19 cellular contexts compared by ENCODE assay signal in genomic region chr6:72111611-72112010, GRCh38.
DNase-seq lines count a peak whose midpoint lies in the region; ATAC-seq and TF ChIP-seq lines count a peak whose summit lies in the region.
"Had no signal": no experiment of that assay in that cellular context is flagged by ENCODE, and none has a peak within 500 bp of the region (broad histone marks: within the 10 kb centered on the region; RNA-seq: fewer than 3 reads in every experiment).

No MANE protein-coding gene starts in this region.

- no peak overlapping the region for H3K9ac ChIP-seq in NT2/D1 (ENCODE audit: insufficient read length, low read depth)
- H3K9ac ChIP-seq: BLaER1 had no signal

- no peak overlapping the region for H3K4me3 ChIP-seq in NT2/D1 (ENCODE audit: insufficient read length, low read depth)
- H3K4me3 ChIP-seq: A549, BLaER1, HAP-1, K562 had no signal

- no peaks in the 10 kb centered on the region for H3K36me3 ChIP-seq in NT2/D1 (ENCODE audit: insufficient read depth, insufficient read length, low read length)
- H3K36me3 ChIP-seq: BLaER1, HAP-1 had no signal

- TF ChIP-seq CTCF in GM20000 (IDR thresholded peaks at IDR 0.05; ENCODE audit: extremely low read depth, missing control alignments) = no peak

- no peak for ATAC-seq in HG03432 (IDR thresholded peaks at IDR 0.05; ENCODE audit: unreplicated experiment)
- no peak for ATAC-seq in GM19035 (IDR thresholded peaks at IDR 0.05; ENCODE audit: unreplicated experiment)
- ATAC-seq: A549, K562 had no signal

- no peaks in the 10 kb centered on the region for H3K4me1 ChIP-seq in NT2/D1 (ENCODE audit: insufficient read depth, insufficient read length)
- H3K4me1 ChIP-seq: A549, BLaER1, HAP-1 had no signal

- no peaks in the 10 kb centered on the region for H3K9me3 ChIP-seq in NT2/D1 (ENCODE audit: insufficient read depth, low read length)
- H3K9me3 ChIP-seq: A549, BLaER1, HAP-1 had no signal

- peak; percentile 15 for DNase-seq in AG20443 (ENCODE audit: low spot score)
- peak; percentile 0 for DNase-seq in NT2/D1 (ENCODE audit: low read depth, low spot score)
- DNase-seq in iPS-NIHi11 (ENCODE audit: low spot score) = peak; percentile 10
- peak; percentile 15 for DNase-seq in myocyte (ENCODE audit: low read depth)
- DNase-seq in NCI-H1436 treated with DMSO at 0.1 percent for 48 hours (lab: John Stamatoyannopoulos, UW) = no peak
- no peak for DNase-seq in GM20000 (ENCODE audit: low spot score)
- DNase-seq: Calu3; CD4-positive, alpha-beta memory T cell; DMS 273 treated with DMSO at 0.1 percent for 48 hours; DMS53; DND-41; EL; IMR-90 had no signal

- H3K27me3 ChIP-seq in NT2/D1 (ENCODE audit: insufficient read depth, insufficient read length) = no peaks in the 10 kb centered on the region
- H3K27me3 ChIP-seq: BLaER1 had no signal

Comparison
In these comparisons a context has a peak if more than half of its experiments do, and no peak if none do; other contexts are left out.
1. DNase-seq: peak in AG20443 (single experiment), NT2/D1 (single experiment), iPS-NIHi11 (single experiment) and myocyte (single experiment); none in NCI-H1436 treated with DMSO at 0.1 percent for 48 hours (single experiment) and GM20000 (single experiment).